ENCODE assay signal across 9 cellular contexts in genomic region chr7:25093268-25093802, GRCh38. TPM values are rescaled to one million over a fixed set of nuclear protein-coding genes. Genes with fewer than 3 reads are reported as not detected.
A peak's percentile ranks its signal among the peaks of the same experiment; 100 is the strongest.
DNase-seq lines count a peak whose midpoint lies in the region; ATAC-seq, FAIRE-seq and TF ChIP-seq lines count a peak whose summit lies in the region.
"Had no signal": no experiment of that assay in that cellular context is flagged by ENCODE, and none has a peak within 500 bp of the region (broad histone marks: within the 10 kb centered on the region; RNA-seq: fewer than 3 reads in every experiment).

No MANE protein-coding gene starts in this region.

- TF ChIP-seq EP300 in HepG2 (IDR thresholded peaks at IDR 0.05; ENCODE audit: low read depth in 2 of 2, low read length in 2 of 2) (no peak), HepG2 (CRISPR knock-in tag; IDR thresholded peaks at IDR 0.05; ENCODE audit: borderline replicate concordance) (no peak)

- TF ChIP-seq POLR2A in HepG2 (IDR thresholded peaks at IDR 0.05; ENCODE audit: insufficient read depth in 1 of 2, low read depth in 2 of 2, low read length in 2 of 2), result no peak

- in situ Hi-C loops in HepG2 (cut with HindIII; ENCODE audit: extremely low pct_ligation_motif_present, low pct_unique_long_range_greater_than_20kb), result loop anchor here (5.0 to 10.0 kb wide), 2 partner anchors 199 to 276 kb away; no protein-coding TSS in a partner anchor

- CTCF ChIA-PET in HepG2 (lab: Yijun Ruan, JAX; ENCODE audit: low intra/inter-chr PET ratio, low total read pairs), result interaction anchor here (0.9 to 2.4 kb wide), 4 partner anchors 197 to 280 kb away, joined by 3 to 24 read pairs (median 13); no protein-coding TSS in a partner anchor

- no peaks in the 10 kb centered on the region for H3K9me3 ChIP-seq in HepG2 (ENCODE audit: low read length)
- H3K9me3 ChIP-seq: BLaER1 had no signal

- no peak overlapping the region for H3K9ac ChIP-seq in HepG2 (ENCODE audit: insufficient read depth, low read depth, low read length)
- H3K9ac ChIP-seq: BLaER1 had no signal

- H3K79me2 ChIP-seq in HepG2 (ENCODE audit: insufficient read depth, low read length), result no peaks in the 10 kb centered on the region

- DNase-seq in NCI-H1436 (lab: John Stamatoyannopoulos, UW) (peak; percentile 64), NCI-H1436 treated with DMSO at 0.1 percent for 48 hours (lab: John Stamatoyannopoulos, UW) (no peak), NCI-H226 (peak; percentile 87), cerebellar cortex (ENCODE audit: low spot score) (peak; percentile 60), HepG2 (ENCODE audit: low spot score) (peak; percentile 70)
- DNase-seq in stimulated activated CD4-positive, alpha-beta T cell treated with anti-CD3 and anti-CD28 coated beads, TNF-alpha, amount 100 ng/mL, for 24 hours (ENCODE audit: low read depth in 3 of 3), result peak; percentile 54 to 78 (median 63)

- H3K4me3 ChIP-seq in HepG2 (replicated peaks in 1 of 3; ENCODE audit: insufficient read depth in 1 of 3, low read depth in 2 of 3, low read length in 3 of 3), result no peak overlapping the region
- H3K4me3 ChIP-seq: BLaER1 had no signal

- H3K27ac ChIP-seq in HepG2 (ENCODE audit: extremely low read length, insufficient read depth, low read length), result no peak overlapping the region
- H3K27ac ChIP-seq: BLaER1 had no signal

- ATAC-seq in HG02938 (IDR thresholded peaks at IDR 0.05; ENCODE audit: unreplicated experiment) (peak; percentile 67), HepG2 (peak; percentile 91)
- ATAC-seq in activated CD4-positive, CD25-positive, alpha-beta regulatory T cell treated with anti-CD3 and anti-CD28 coated beads, Interleukin-2, amount 50 U/mL, for 24 hours, result peak; percentile 84

- H4K20me1 ChIP-seq in HepG2 (ENCODE audit: insufficient read depth, low read length), result no peaks in the 10 kb centered on the region
- H4K20me1 ChIP-seq: BLaER1 had no signal

- H3K27me3 ChIP-seq in HepG2 (ENCODE audit: control insufficient read depth in 1 of 2, insufficient read depth in 2 of 2, low read length in 2 of 2), result no peaks in the 10 kb centered on the region
- H3K27me3 ChIP-seq: BLaER1 had no signal

- no TSS peak for BruUV-seq in HepG2 (replicated peaks; lab: Mats Ljungman, UMichigan)

- peak overlapping the region; percentile 50 for H3K4me2 ChIP-seq in HepG2 (ENCODE audit: low read depth, low read length)
- H3K4me2 ChIP-seq: BLaER1 had no signal

- peaks cover 56% of the 10 kb centered on the region for H3K4me1 ChIP-seq in HepG2 (ENCODE audit: insufficient read depth, low read length)
- H3K4me1 ChIP-seq: BLaER1 had no signal

- 2% methylated on average over 3 of the region's 3 CpGs for WGBS in HepG2 (ENCODE audit: low lambda C conversion rate)

- intact Hi-C loops in HepG2 (cut with micrococcal nuclease; ENCODE audit: unreplicated experiment), result loop anchor here (2.0 to 5.0 kb wide), 2 partner anchors 113 to 211 kb away; partner anchors contain the start of gene OSBPL3

- POLR2A ChIA-PET in HepG2 (lab: Yijun Ruan, JAX), result interaction anchor here (0.7 to 2.5 kb wide), 2 partner anchors 32 to 112 kb away, joined by 3 to 13 read pairs; partner anchors contain the start of gene CYCS

- peak; percentile 65 for TF ChIP-seq RAD21 in HepG2 (CRISPR knock-in tag; IDR thresholded peaks at IDR 0.05)

- FAIRE-seq in HepG2 (lab: Jason Lieb, UNC), result peak; percentile 12

- peak; percentile 83 for TF ChIP-seq CTCF in HepG2 (CRISPR knock-in tag; IDR thresholded peaks at IDR 0.05)

- H3K36me3 ChIP-seq in HepG2 (replicated peaks in 1 of 2; ENCODE audit: control insufficient read depth in 1 of 2, insufficient read depth in 2 of 2, low read length in 2 of 2), result no peaks in the 10 kb centered on the region
- H3K36me3 ChIP-seq: BLaER1 had no signal

- H2AFZ ChIP-seq in HepG2 (ENCODE audit: low read length), result no peak overlapping the region

TF ChIP-seq in HepG2, 621 proteins besides CTCF, POLR2A, EP300 and RAD21 (continues in another document):
- TF ChIP-seq SAP130 (CRISPR knock-in tag; IDR thresholded peaks at IDR 0.05; ENCODE audit: low read depth) (peak; percentile 25; the same call in 1 of the 2 replicates), GATAD2A (CRISPR knock-in tag; IDR thresholded peaks at IDR 0.05) (0 out of 2 replicates have a peak, but pooled peaks have one; percentile 22), ZNF430 (CRISPR knock-in tag; IDR thresholded peaks at IDR 0.05) (no peak), SMC3 (IDR thresholded peaks at IDR 0.05; ENCODE audit: low read length) (peak; percentile 71), ZNF644 (CRISPR knock-in tag; IDR thresholded peaks at IDR 0.05; ENCODE audit: low read depth) (peak; percentile 68; the same call in 1 of the 2 replicates), CAMTA2 (CRISPR knock-in tag; IDR thresholded peaks at IDR 0.05; ENCODE audit: borderline replicate concordance) (no peak), STAG1 (CRISPR knock-in tag; IDR thresholded peaks at IDR 0.05) (peak; percentile 79), SALL1 (CRISPR knock-in tag; IDR thresholded peaks at IDR 0.05) (peak; percentile 21; the same call in 1 of the 2 replicates), FOXP4 (CRISPR knock-in tag; IDR thresholded peaks at IDR 0.05) (0 out of 2 replicates have a peak, but pooled peaks have one; percentile 19), YEATS4 (CRISPR knock-in tag; IDR thresholded peaks at IDR 0.05; ENCODE audit: borderline replicate concordance) (0 out of 2 replicates have a peak, but pooled peaks have one; percentile 19), ZNF101 (CRISPR knock-in tag; IDR thresholded peaks at IDR 0.05; ENCODE audit: borderline replicate concordance, low read depth) (no peak), ARID2 (CRISPR knock-in tag; IDR thresholded peaks at IDR 0.05; ENCODE audit: borderline replicate concordance) (no peak), CREM (IDR thresholded peaks at IDR 0.05) (peak; percentile 22; the same call in 1 of the 2 replicates), CREM (CRISPR knock-in tag; IDR thresholded peaks at IDR 0.05) (no peak), KDM2A (CRISPR knock-in tag; IDR thresholded peaks at IDR 0.05; ENCODE audit: borderline replicate concordance, low read depth) (peak; percentile 38; the same call in 1 of the 2 replicates), XRCC5 (optimal IDR thresholded peaks at IDR 0.05; ENCODE audit: low read length) (peak; percentile 51), ZMYM4 (CRISPR knock-in tag; IDR thresholded peaks at IDR 0.05) (peak; percentile 16; the same call in 1 of the 2 replicates), ZKSCAN5 (CRISPR knock-in tag; IDR thresholded peaks at IDR 0.05) (no peak), FOSL2 (CRISPR knock-in tag; IDR thresholded peaks at IDR 0.05) (0 out of 2 replicates have a peak, but pooled peaks have one; percentile 15), ZNF512 (CRISPR knock-in tag; IDR thresholded peaks at IDR 0.05) (no peak)

RNA-seq across cellular contexts. Expression of gene CYCS, which starts 31.7 kb away (rescaled TPM):
- total RNA-seq in HepG2 (2016; rRNA removed; fragmentation: Illumina TruSeq; extraction: Trizol), result 202 and 328 TPM in 2 replicates
- 39.6 and 45.3 TPM in 2 replicates for total RNA-seq in HepG2 (2016; cell fraction: cytosol; rRNA removed; fragmentation: Illumina TruSeq; extraction: Trizol; ENCODE audit: low read depth)
- 207 and 339 TPM in 2 replicates for total RNA-seq in HepG2 (2016; cell fraction: insoluble cytoplasmic fraction; rRNA removed; fragmentation: Illumina TruSeq; extraction: Trizol)
- total RNA-seq in HepG2 (2016; cell fraction: membrane; rRNA removed; fragmentation: Illumina TruSeq; extraction: Trizol), result 73.1 and 74.7 TPM in 2 replicates
- 70.5 and 80.2 TPM in 2 replicates for total RNA-seq in HepG2 (2016; cell fraction: nucleus; rRNA removed; fragmentation: Illumina TruSeq; extraction: Trizol)
- polyA plus RNA-seq in HepG2 (2011; rRNA removed), result 26.5 and 35.9 TPM in 2 replicates
- polyA plus RNA-seq in HepG2 (2011; cell fraction: cytosol; rRNA removed), result 10.6 and 20.5 TPM in 2 replicates
- 5.9 and 8.4 TPM in 2 replicates for polyA plus RNA-seq in HepG2 (2011; cell fraction: nucleus; rRNA removed)
- polyA plus RNA-seq in HepG2 (2012), result 96.6 and 104 TPM in 2 replicates
- 66.8 and 78.2 TPM in 2 replicates for polyA plus RNA-seq in HepG2 (2016; cell fraction: cytosol; fragmentation: Illumina TruSeq; extraction: Trizol; ENCODE audit: low read depth)
- polyA plus RNA-seq in HepG2 (2016; cell fraction: insoluble cytoplasmic fraction; fragmentation: Illumina TruSeq; extraction: Trizol; ENCODE audit: low read depth), result 412 and 459 TPM in 2 replicates
- 98.0 and 112 TPM in 2 replicates for polyA plus RNA-seq in HepG2 (2016; cell fraction: membrane; fragmentation: Illumina TruSeq; extraction: Trizol; ENCODE audit: low read depth)
- polyA plus RNA-seq in HepG2 (2016; cell fraction: nucleus; fragmentation: Illumina TruSeq; extraction: Trizol; ENCODE audit: insufficient read depth, low read depth), result 127 and 128 TPM in 2 replicates
- 7.8 and 22.6 TPM in 2 replicates for polyA minus RNA-seq in HepG2 (2011; rRNA and poly(A)+ RNA removed; ENCODE audit: low replicate concordance)
- polyA minus RNA-seq in HepG2 (2011; cell fraction: cytosol; rRNA and poly(A)+ RNA removed), result 20.9 and 23.8 TPM in 2 replicates
- polyA minus RNA-seq in HepG2 (2011; cell fraction: nucleus; rRNA and poly(A)+ RNA removed), result 45.5 and 49.6 TPM in 2 replicates
